Comparison of ENCODE assay signal across 2 cellular contexts in genomic region chr4:35925806-35926205, GRCh38.
TF ChIP-seq lines count a peak whose summit lies in the region.

No MANE protein-coding gene starts in this region.

TF ChIP-seq in GM12878, 131 proteins besides CTCF, POLR2A, EP300 and RAD21 (continued from another document):
- TF ChIP-seq RELB (IDR thresholded peaks at IDR 0.05; ENCODE audit: low read depth) (no peak), NFYA (IDR thresholded peaks at IDR 0.05; ENCODE audit: borderline replicate concordance, low read depth, low read length) (no peak), YY1 (IDR thresholded peaks at IDR 0.05; ENCODE audit: low read depth, low read length) (0 out of 2 replicates have a peak, but pooled peaks have one; percentile 30), BMI1 (IDR thresholded peaks at IDR 0.05; ENCODE audit: borderline replicate concordance) (no peak)

TF ChIP-seq in SK-N-SH, 30 proteins besides CTCF, POLR2A, EP300 and RAD21 (continued from another document):
- no peak for TF ChIP-seq REST (IDR thresholded peaks at IDR 0.05; ENCODE audit: low read depth, low read length)
- TF ChIP-seq GABPA (IDR thresholded peaks at IDR 0.05; ENCODE audit: low read depth), result no peak
- TF ChIP-seq TEAD4 (IDR thresholded peaks at IDR 0.05; ENCODE audit: borderline replicate concordance, insufficient read depth), result no peak
